In the genomic region with DNA sequence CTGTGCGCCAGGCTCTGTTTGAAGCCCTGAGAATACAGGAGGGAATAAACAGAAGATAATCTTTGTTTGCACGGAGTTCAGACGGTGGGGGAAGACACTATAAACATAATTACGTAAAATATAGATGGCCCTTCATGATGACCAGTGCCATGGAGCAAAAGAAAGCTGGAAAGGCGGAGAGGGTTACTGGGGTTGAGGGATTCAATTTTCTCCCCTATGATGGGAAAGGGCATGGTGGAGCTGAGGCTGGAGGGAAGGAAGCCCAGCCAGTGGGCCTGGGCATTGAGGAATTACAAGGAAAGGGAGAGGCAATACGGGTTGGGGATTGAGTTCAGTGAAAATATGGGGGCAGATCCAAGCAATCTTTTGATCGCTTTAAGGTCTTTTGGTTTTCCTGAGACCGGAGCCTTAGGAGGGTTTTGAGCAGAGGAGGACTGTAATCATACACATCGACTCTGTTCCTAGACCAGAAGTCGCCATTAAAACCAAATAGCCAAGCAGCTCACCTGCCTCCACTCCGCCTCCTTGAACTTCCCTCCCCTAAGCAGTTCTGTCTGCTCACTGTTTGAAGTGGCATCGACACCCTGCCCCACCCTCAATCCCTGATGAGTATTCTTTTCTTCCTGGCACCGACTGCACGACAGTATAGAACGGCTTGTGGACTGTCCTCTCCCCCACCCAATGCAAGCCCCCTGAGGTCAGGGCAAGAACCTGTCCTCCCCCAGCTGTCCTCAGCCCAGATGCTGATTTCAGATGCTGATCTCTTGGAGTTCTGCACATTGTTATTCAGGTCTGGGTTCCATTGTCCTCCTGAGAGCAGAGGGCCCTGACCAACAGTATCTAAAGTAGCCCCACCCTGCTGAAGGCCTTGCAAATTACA, we compare ENCODE assay signal across 9 cellular contexts. TPM values are rescaled to one million over a fixed set of nuclear protein-coding genes. Genes with fewer than 3 reads are reported as not detected.
DNase-seq lines count a peak whose midpoint lies in the region; ATAC-seq and TF ChIP-seq lines count a peak whose summit lies in the region.
"Had no signal": no experiment of that assay in that cellular context is flagged by ENCODE, and none has a peak within 500 bp of the region (broad histone marks: within the 10 kb centered on the region; RNA-seq: fewer than 3 reads in every experiment).

No MANE protein-coding gene starts in this region.

- H3K9me3 ChIP-seq in iPS-18a (ENCODE audit: control insufficient read depth, low read depth, low read length) (no peaks in the 10 kb centered on the region), stomach smooth muscle (ENCODE audit: control insufficient read depth in 2 of 2, low read length in 2 of 2) (no peaks in the 10 kb centered on the region)
- H3K9me3 ChIP-seq: SJSA1 had no signal

- H3K27ac Mint-ChIP-seq in T-helper 2 cell treated with Interferon-gamma antibody and Interleukin-4, amounts not matched to agents 5 μg/mL and 100 μg/mL, for 36 hours: peak overlapping the region; percentile 73
- H3K27ac Mint-ChIP-seq in activated B cell treated with CpG ODN at 0.5 μM for 24 hours: peak overlapping the region; percentile 90

- peaks cover 7% of the 10 kb centered on the region for H3K36me3 ChIP-seq in iPS-18a (ENCODE audit: control insufficient read depth, low read depth, low read length)
- peaks cover 3 to 4% of the 10 kb centered on the region in 2 donors for H3K36me3 ChIP-seq in stomach smooth muscle (ENCODE audit: control insufficient read depth in 2 of 2, insufficient read depth in 2 of 2, low read length in 2 of 2)

- H3K27me3 ChIP-seq in iPS-18a (ENCODE audit: control insufficient read depth, insufficient read depth, low read length): no peaks in the 10 kb centered on the region
- no peaks in the 10 kb centered on the region for H3K27me3 ChIP-seq in stomach smooth muscle (ENCODE audit: control insufficient read depth in 1 of 2, insufficient read depth in 2 of 2, low read length in 2 of 2)
- H3K27me3 ChIP-seq: SJSA1 had no signal

- POLR2A ChIA-PET in activated B cell treated with CpG ODN at 0.5 μM for 24 hours (lab: Charles Lee): interaction anchor here (1.1 to 3.4 kb wide), 4 partner anchors 15 to 101 kb away, joined by 4 to 45 read pairs (median 23); a partner anchor contains a TSS

- no peaks in the 10 kb centered on the region for H3K9me3 Mint-ChIP-seq in T-helper 2 cell treated with Interferon-gamma antibody and Interleukin-4, amounts not matched to agents 5 μg/mL and 100 μg/mL, for 36 hours
- no peaks in the 10 kb centered on the region for H3K9me3 Mint-ChIP-seq in activated B cell treated with CpG ODN at 0.5 μM for 24 hours

- H3K27ac ChIP-seq in iPS-18a (ENCODE audit: low read length) (no peak overlapping the region), stomach smooth muscle (ENCODE audit: low read length) (peak overlapping the region; percentile 11)
- H3K27ac ChIP-seq: SJSA1 had no signal

- ATAC-seq in activated B cell treated with CpG ODN at 0.5 μM for 24 hours (ENCODE audit: low read depth): no peak
- no peak for ATAC-seq in HG03045 (IDR thresholded peaks at IDR 0.05; ENCODE audit: unreplicated experiment)
- no peak for ATAC-seq in esophagus mucosa

- CTCF ChIA-PET in activated B cell treated with CpG ODN at 0.5 μM for 24 hours (lab: Charles Lee): no interaction called here

- H3K9ac ChIP-seq in iPS-18a (ENCODE audit: low read length) (peak overlapping the region; percentile 1), stomach smooth muscle (ENCODE audit: low read length in 2 of 2) (peak overlapping the region in 1 of 2 donors; percentile 46)

- H3K4me1 ChIP-seq in iPS-18a (ENCODE audit: control insufficient read depth, low read depth, low read length): peaks cover 30% of the 10 kb centered on the region
- peaks cover 30% of the 10 kb centered on the region for H3K4me1 ChIP-seq in stomach smooth muscle (ENCODE audit: control insufficient read depth, insufficient read depth, low read length)

- H3K36me3 Mint-ChIP-seq in T-helper 2 cell treated with Interferon-gamma antibody and Interleukin-4, amounts not matched to agents 5 μg/mL and 100 μg/mL, for 36 hours (ENCODE audit: low read depth): peaks cover 13% of the 10 kb centered on the region
- peaks cover 39% of the 10 kb centered on the region for H3K36me3 Mint-ChIP-seq in activated B cell treated with CpG ODN at 0.5 μM for 24 hours (ENCODE audit: low read depth)

- intact Hi-C loops in activated B cell treated with CpG ODN at 0.5 μM for 24 hours (cut with micrococcal nuclease): loop anchor here (5.0 to 10.0 kb wide), 3 partner anchors 325 to 788 kb away; a partner anchor contains a TSS

- TF ChIP-seq CTCF in activated B cell treated with CpG ODN at 0.5 μM for 24 hours (IDR thresholded peaks at IDR 0.05): no peak

- peak overlapping the region; percentile 84 for H3K4me3 Mint-ChIP-seq in T-helper 2 cell treated with Interferon-gamma antibody and Interleukin-4, amounts not matched to agents 5 μg/mL and 100 μg/mL, for 36 hours
- H3K4me3 Mint-ChIP-seq in activated B cell treated with CpG ODN at 0.5 μM for 24 hours: peak overlapping the region; percentile 93

- peaks cover 31% of the 10 kb centered on the region for H3K4me1 Mint-ChIP-seq in T-helper 2 cell treated with Interferon-gamma antibody and Interleukin-4, amounts not matched to agents 5 μg/mL and 100 μg/mL, for 36 hours (ENCODE audit: low read depth)
- H3K4me1 Mint-ChIP-seq in activated B cell treated with CpG ODN at 0.5 μM for 24 hours: peaks cover 65% of the 10 kb centered on the region

- H3K4me3 ChIP-seq in iPS-18a (ENCODE audit: low read length) (peak overlapping the region; percentile 79), stomach smooth muscle (ENCODE audit: low read length in 2 of 2) (peak overlapping the region; percentile 57 to 67)

- no peak for DNase-seq in T-helper 2 cell treated with Interferon-gamma antibody and Interleukin-4, amounts not matched to agents 5 μg/mL and 100 μg/mL, for 36 hours (ENCODE audit: low spot score)
- DNase-seq in T-helper 2 cell (no peak), activated B cell treated with CpG ODN at 0.5 μM for 24 hours (no peak)
- no peak for DNase-seq in activated CD4-positive, CD25-positive, alpha-beta regulatory T cell treated with anti-CD3 and anti-CD28 coated beads, Interleukin-2, amount 50 U/mL, for 72 hours

- H3K27me3 Mint-ChIP-seq in T-helper 2 cell treated with Interferon-gamma antibody and Interleukin-4, amounts not matched to agents 5 μg/mL and 100 μg/mL, for 36 hours (ENCODE audit: low read depth): no peaks in the 10 kb centered on the region
- no peaks in the 10 kb centered on the region for H3K27me3 Mint-ChIP-seq in activated B cell treated with CpG ODN at 0.5 μM for 24 hours

RNA-seq across cellular contexts. Expression of a gene that starts 0.8 kb away (rescaled TPM):
- total RNA-seq in activated B cell treated with CpG ODN at 0.5 μM for 24 hours: 27.8 and 28.0 TPM in 2 replicates
- total RNA-seq in esophagus mucosa: 8.1 TPM
- total RNA-seq: SJSA1 had no signal

RNA-seq across cellular contexts. Expression of a gene that starts 2.0 kb away (rescaled TPM):
- total RNA-seq in activated B cell treated with CpG ODN at 0.5 μM for 24 hours: 37.0 and 38.7 TPM in 2 replicates
- total RNA-seq in esophagus mucosa: 18.7 TPM

RNA-seq across cellular contexts. Expression of a gene that starts 15.9 kb away (rescaled TPM):
- 18.8 and 27.2 TPM in 2 replicates for total RNA-seq in activated B cell treated with CpG ODN at 0.5 μM for 24 hours
- 24.2 TPM for total RNA-seq in esophagus mucosa

RNA-seq across cellular contexts. Expression of a gene that starts 38.2 kb away (rescaled TPM):
- total RNA-seq in activated B cell treated with CpG ODN at 0.5 μM for 24 hours: 133 and 172 TPM in 2 replicates
- 30.8 TPM for total RNA-seq in esophagus mucosa
